ENCODE assay signal across 15 cellular contexts in genomic region chr6:21080221-21080620, GRCh38.
DNase-seq lines count a peak whose midpoint lies in the region; ATAC-seq and TF ChIP-seq lines count a peak whose summit lies in the region.
"Had no signal": no experiment of that assay in that cellular context is flagged by ENCODE, and none has a peak within 500 bp of the region (broad histone marks: within the 10 kb centered on the region; RNA-seq: fewer than 3 reads in every experiment).

No MANE protein-coding gene starts in this region.

- no peak overlapping the region for H3K9ac ChIP-seq in SK-N-SH

- H3K4me1 ChIP-seq in SK-N-SH (ENCODE audit: control insufficient read depth in 1 of 2, insufficient read depth in 2 of 2, low read depth in 1 of 2, low read length in 1 of 2) (peaks cover 0 to 10% of the 10 kb centered on the region in 2 experiments; a peak in 1 of 4 replicates), mucosa of descending colon (ENCODE audit: low read depth) (no peaks in the 10 kb centered on the region)
- H3K4me1 ChIP-seq: HAP-1 had no signal

- no peaks in the 10 kb centered on the region for H3F3A ChIP-seq in SK-N-SH (replicated peaks; ENCODE audit: insufficient read depth)

- no peak overlapping the region for H3K4me3 ChIP-seq in SK-N-SH (ENCODE audit: low read depth in 2 of 2, low read length in 1 of 2)
- no peak overlapping the region for H3K4me3 ChIP-seq in mucosa of descending colon
- H3K4me3 ChIP-seq: HAP-1 had no signal

- CTCF ChIA-PET in SK-N-SH (lab: Yijun Ruan, JAX) = interaction anchor here (0.6 to 1.0 kb wide), 2 partner anchors 18 to 21 kb away, joined by 3 read pairs; no protein-coding TSS in a partner anchor

- TF ChIP-seq RAD21 in SK-N-SH (IDR thresholded peaks at IDR 0.05; ENCODE audit: low read length) = no peak

- TF ChIP-seq EP300 in SK-N-SH (IDR thresholded peaks at IDR 0.05; ENCODE audit: borderline replicate concordance in 1 of 2, low read depth in 1 of 2, low read length in 1 of 2) = no peak

- no peaks in the 10 kb centered on the region for H3K27me3 ChIP-seq in SK-N-SH (ENCODE audit: insufficient read depth)

- H3K79me2 ChIP-seq in SK-N-SH (ENCODE audit: insufficient read depth) = no peaks in the 10 kb centered on the region

- POLR2A ChIA-PET in SK-N-SH (lab: Yijun Ruan, JAX) = no interaction called here

- intact Hi-C loops in mucosa of descending colon (cut with DNase I, micrococcal nuclease) = no loop called here

- H3K36me3 ChIP-seq in SK-N-SH (replicated peaks in 1 of 2; ENCODE audit: control insufficient read depth in 1 of 2, insufficient read depth in 2 of 2, low read length in 1 of 2) = peaks cover 0 to 5% of the 10 kb centered on the region in 2 experiments
- no peaks in the 10 kb centered on the region for H3K36me3 ChIP-seq in mucosa of descending colon (ENCODE audit: low read depth)
- H3K36me3 ChIP-seq: HAP-1 had no signal

- peak overlapping the region; percentile 6 to 13; a peak in 3 of 4 replicates for H3K27ac ChIP-seq in SK-N-SH (ENCODE audit: low read depth in 2 of 2, low read length in 1 of 2)
- H3K27ac ChIP-seq: 22Rv1 had no signal

- H4K20me1 ChIP-seq in SK-N-SH (ENCODE audit: insufficient read depth) = no peaks in the 10 kb centered on the region

- DNase-seq in SK-N-SH (no peak), islet precursor cell (peak; percentile 57), mucosa of descending colon (peak in 1 of 3 donors; percentile 11), GM13976 (ENCODE audit: low spot score) (no peak), EL (no peak), NCI-H1048 (lab: John Stamatoyannopoulos, UW) (no peak), DMS53 treated with DMSO at 0.1 percent for 48 hours (lab: John Stamatoyannopoulos, UW; ENCODE audit: unreplicated experiment) (no peak)
- DNase-seq: CD8-positive, alpha-beta T cell; COR-L47; DMS 273 treated with DMSO at 0.1 percent for 48 hours; GOT3 had no signal

- no peak overlapping the region for H3K4me2 ChIP-seq in SK-N-SH

- no peaks in the 10 kb centered on the region for H3K9me2 ChIP-seq in SK-N-SH

- H2AFZ ChIP-seq in SK-N-SH (ENCODE audit: low read depth) = no peak overlapping the region

- H3K9me3 ChIP-seq in SK-N-SH (no peaks in the 10 kb centered on the region), mucosa of descending colon (no peaks in the 10 kb centered on the region)
- H3K9me3 ChIP-seq: HAP-1 had no signal

- WGBS in SK-N-SH (ENCODE audit: low lambda C conversion rate) = 90% methylated on average over 2 of the region's 3 CpGs

- in situ Hi-C loops in GM13976 (cut with MboI; ENCODE audit: low sequenced_read_pairs, unreplicated experiment) = no loop called here

- TF ChIP-seq CTCF in SK-N-SH (IDR thresholded peaks at IDR 0.05) (no peak), mucosa of descending colon (IDR thresholded peaks at IDR 0.05) (no peak), GM13976 (IDR thresholded peaks at IDR 0.05; ENCODE audit: borderline replicate concordance, control extremely low read depth, extremely low read depth, insufficient read depth, missing control alignments) (no peak)

- no peak for ATAC-seq in SK-N-SH treated with all-trans-retinoic acid at 6 μM for 48 hours
- peak; percentile 91 for ATAC-seq in mucosa of descending colon
- ATAC-seq: CD8-positive, alpha-beta T cell; HepG2 had no signal

TF ChIP-seq in SK-N-SH, 30 proteins besides CTCF, POLR2A, EP300 and RAD21:
- TF ChIP-seq PBX3 (IDR thresholded peaks at IDR 0.05) = no peak
- TF ChIP-seq MXI1 (IDR thresholded peaks at IDR 0.05; ENCODE audit: low read depth, low read length) = no peak
- no peak for TF ChIP-seq MEF2A (IDR thresholded peaks at IDR 0.05; ENCODE audit: borderline replicate concordance, low read depth)
- TF ChIP-seq YY1 (IDR thresholded peaks at IDR 0.05; ENCODE audit: low read depth) = no peak
- no peak for TF ChIP-seq TCF12 (IDR thresholded peaks at IDR 0.05)
- TF ChIP-seq SIN3A (IDR thresholded peaks at IDR 0.05; ENCODE audit: borderline replicate concordance, low read depth, low read length) = no peak
- no peak for TF ChIP-seq REST (IDR thresholded peaks at IDR 0.05; ENCODE audit: low read depth, low read length)
- no peak for TF ChIP-seq TEAD4 (IDR thresholded peaks at IDR 0.05; ENCODE audit: borderline replicate concordance, insufficient read depth)

TF ChIP-seq in SK-N-SH treated with all-trans-retinoic acid at 6 μM for 48 hours, 23 proteins besides CTCF, POLR2A, EP300 and RAD21:
- TF ChIP-seq ZNF565 (CRISPR knock-in tag; conservative IDR thresholded peaks at IDR 0.05; ENCODE audit: low read depth) = no peak
- no peak for TF ChIP-seq ZFP3 (CRISPR knock-in tag; IDR thresholded peaks at IDR 0.05)
- no peak for TF ChIP-seq SNAI2 (CRISPR knock-in tag; IDR thresholded peaks at IDR 0.05)
- no peak for TF ChIP-seq ESRRG (CRISPR knock-in tag; IDR thresholded peaks at IDR 0.05)
- TF ChIP-seq ZNF8 (CRISPR knock-in tag; IDR thresholded peaks at IDR 0.05) = no peak
- no peak for TF ChIP-seq PATZ1 (CRISPR knock-in tag; IDR thresholded peaks at IDR 0.05; ENCODE audit: borderline replicate concordance)
- TF ChIP-seq CSRNP3 (CRISPR knock-in tag; IDR thresholded peaks at IDR 0.05) = no peak
- no peak for TF ChIP-seq CSDC2 (CRISPR knock-in tag; IDR thresholded peaks at IDR 0.05)
- no peak for TF ChIP-seq TOX (CRISPR knock-in tag; IDR thresholded peaks at IDR 0.05; ENCODE audit: borderline replicate concordance)
- no peak for TF ChIP-seq TCF4 (CRISPR knock-in tag; IDR thresholded peaks at IDR 0.05; ENCODE audit: borderline replicate concordance)
- TF ChIP-seq ISL1 (CRISPR knock-in tag; IDR thresholded peaks at IDR 0.05) = no peak
